ENCODE assay signal across 1 cellular context in genomic region chr5:181169459-181170236, GRCh38.
A peak's percentile ranks its signal among the peaks of the same experiment; 100 is the strongest.
TF ChIP-seq lines count a peak whose summit lies in the region.
"Not testable (repeated sequence)": the region's sequence is repeated elsewhere in the genome, so short reads cannot be mapped to it uniquely, and the experiment has no call there.

No MANE protein-coding gene starts in this region.

TF ChIP-seq in HepG2, 621 proteins besides CTCF, POLR2A, EP300 and RAD21 (continued from another document):
- TF ChIP-seq MAX (IDR thresholded peaks at IDR 0.05): peak; percentile 12; the same call in 1 of the 2 replicates
- peak; percentile 91; the same call in 1 of the 2 replicates for TF ChIP-seq SSRP1 (CRISPR knock-in tag; IDR thresholded peaks at IDR 0.05)
- 0 out of 2 replicates have a peak, but pooled peaks have one; percentile 11 for TF ChIP-seq TBX3 (IDR thresholded peaks at IDR 0.05; ENCODE audit: borderline replicate concordance)
- TF ChIP-seq BHLHE40 (IDR thresholded peaks at IDR 0.05; ENCODE audit: low read length): peak; percentile 73
- TF ChIP-seq ZNF777 (CRISPR knock-in tag; IDR thresholded peaks at IDR 0.05): peak; percentile 94
- TF ChIP-seq RBM39 (IDR thresholded peaks at IDR 0.05; ENCODE audit: low read depth, low read length, poor library complexity, severe bottlenecking): peak; percentile 23
- 0 out of 2 replicates have a peak, but pooled peaks have one; percentile 42 for TF ChIP-seq ZNF614 (CRISPR knock-in tag; IDR thresholded peaks at IDR 0.05; ENCODE audit: borderline replicate concordance)
- peak; percentile 65 to 79; a peak in 3 of 4 replicates for TF ChIP-seq HMGXB4 (CRISPR knock-in tag; IDR thresholded peaks at IDR 0.05; ENCODE audit: borderline replicate concordance in 1 of 2, low read depth in 1 of 2)
- TF ChIP-seq POGZ (CRISPR knock-in tag; IDR thresholded peaks at IDR 0.05): peak; percentile 26; the same call in 1 of the 2 replicates
- not testable (repeated sequence) for TF ChIP-seq CREB1 (IDR thresholded peaks at IDR 0.05)
- TF ChIP-seq CREB1 (CRISPR knock-in tag; IDR thresholded peaks at IDR 0.05): 0 out of 2 replicates have a peak, but pooled peaks have one; percentile 20
- TF ChIP-seq KDM5B (CRISPR knock-in tag; IDR thresholded peaks at IDR 0.05; ENCODE audit: borderline replicate concordance): peak; percentile 28; the same call in 1 of the 2 replicates
- peak; percentile 75; the same call in 1 of the 2 replicates for TF ChIP-seq UBTF (CRISPR knock-in tag; IDR thresholded peaks at IDR 0.05)
- 0 out of 2 replicates have a peak, but pooled peaks have one; percentile 52 for TF ChIP-seq ZMAT3 (CRISPR knock-in tag; conservative IDR thresholded peaks at IDR 0.05)
- TF ChIP-seq SPEN (CRISPR knock-in tag; IDR thresholded peaks at IDR 0.05; ENCODE audit: low read depth): 0 out of 2 replicates have a peak, but pooled peaks have one; percentile 13
